In genomic region chr6:33425668-33426577, GRCh38 we compare ENCODE assay signal across 8 cellular contexts.
DNase-seq lines count a peak whose midpoint lies in the region; TF ChIP-seq lines count a peak whose summit lies in the region.

No MANE protein-coding gene starts in this region.

- DNase-seq in SIG-M5 treated with dmso at 0.1 percent for 504 hours (lab: John Stamatoyannopoulos, UW; ENCODE audit: unreplicated experiment) (peak; percentile 70), SIG-M5 (lab: John Stamatoyannopoulos, UW) (no peak), HuH-7 (ENCODE audit: low spot score) (peak; percentile 89), RPMI8226 (peak; percentile 85), fibroblast of peridontal ligament (ENCODE audit: extremely low read depth) (peak; percentile 67)
- peak; percentile 72 for DNase-seq in activated T-helper 9 cell treated with anti-CD3 and anti-CD28 coated beads, Interleukin-2, amount 50 U/mL, for 16 hours (ENCODE audit: low read depth)

- H3K27me3 Mint-ChIP-seq in nephron (ENCODE audit: low read depth), result no peaks in the 10 kb centered on the region
- no peaks in the 10 kb centered on the region for H3K27me3 Mint-ChIP-seq in stimulated activated naive CD8-positive, alpha-beta T cell treated with anti-CD3 and anti-CD28 coated beads, Interleukin-15, Interleukin-2, amounts not matched to agents 100 ng/mL and 50 ng/mL, for 24 hours

- no peaks in the 10 kb centered on the region for H3K9me3 Mint-ChIP-seq in nephron
- H3K9me3 Mint-ChIP-seq in stimulated activated naive CD8-positive, alpha-beta T cell treated with anti-CD3 and anti-CD28 coated beads, Interleukin-15, Interleukin-2, amounts not matched to agents 100 ng/mL and 50 ng/mL, for 24 hours, result no peaks in the 10 kb centered on the region

- peak overlapping the region; percentile 88 to 91 (median 90) for H3K4me3 Mint-ChIP-seq in nephron
- H3K4me3 Mint-ChIP-seq in stimulated activated naive CD8-positive, alpha-beta T cell treated with anti-CD3 and anti-CD28 coated beads, Interleukin-15, Interleukin-2, amounts not matched to agents 100 ng/mL and 50 ng/mL, for 24 hours, result peak overlapping the region; percentile 85

- peaks cover 15% of the 10 kb centered on the region for H3K36me3 Mint-ChIP-seq in nephron (ENCODE audit: low read depth)
- peaks cover 7% of the 10 kb centered on the region for H3K36me3 Mint-ChIP-seq in stimulated activated naive CD8-positive, alpha-beta T cell treated with anti-CD3 and anti-CD28 coated beads, Interleukin-15, Interleukin-2, amounts not matched to agents 100 ng/mL and 50 ng/mL, for 24 hours (ENCODE audit: low read depth)

- H3K4me1 Mint-ChIP-seq in nephron, result peaks cover 81% of the 10 kb centered on the region
- H3K4me1 Mint-ChIP-seq in stimulated activated naive CD8-positive, alpha-beta T cell treated with anti-CD3 and anti-CD28 coated beads, Interleukin-15, Interleukin-2, amounts not matched to agents 100 ng/mL and 50 ng/mL, for 24 hours (ENCODE audit: low read depth), result peaks cover 73% of the 10 kb centered on the region

- TF ChIP-seq CTCF in nephron (IDR thresholded peaks at IDR 0.05; ENCODE audit: unreplicated experiment in 3 of 3), result peak; percentile 53 to 70 (median 58)

- H3K27ac Mint-ChIP-seq in nephron, result peak overlapping the region; percentile 93 to 98 (median 94)
- peak overlapping the region; percentile 92 for H3K27ac Mint-ChIP-seq in stimulated activated naive CD8-positive, alpha-beta T cell treated with anti-CD3 and anti-CD28 coated beads, Interleukin-15, Interleukin-2, amounts not matched to agents 100 ng/mL and 50 ng/mL, for 24 hours
